22 cellular contexts compared by ENCODE assay signal in genomic region chr15:82554857-82555256, GRCh38.
"Had no signal": no experiment of that assay in that cellular context is flagged by ENCODE, and none has a peak within 500 bp of the region (broad histone marks: within the 10 kb centered on the region; RNA-seq: fewer than 3 reads in every experiment).

No MANE protein-coding gene starts in this region.

- ATAC-seq: activated CD4-positive, alpha-beta T cell treated with anti-CD3 and anti-CD28 coated beads for 36 hours; activated CD8-positive, alpha-beta memory T cell treated with anti-CD3 and anti-CD28 coated beads, Interleukin-2, amount 10 ng/mL, durations not matched to agents 7 days and 5 days; activated CD8-positive, alpha-beta T cell treated with anti-CD3 and anti-CD28 coated beads, Interleukin-2, amount 10 ng/mL, durations not matched to agents 7 days and 5 days; activated naive CD8-positive, alpha-beta T cell treated with anti-CD3 and anti-CD28 coated beads, Interleukin-2, amount 50 U/mL, for 24 hours; left lobe of liver; lower lobe of right lung; natural killer cell treated with Interleukin-12 subunit alpha and Interleukin-12 subunit beta and Interleukin-15 and Interleukin-18, amount 100 ng/mL, for 72 hours; right lobe of liver had no signal

- DNase-seq: activated CD4-positive, alpha-beta T cell treated with anti-CD3 and anti-CD28 coated beads for 36 hours; activated CD4-positive, CD25-positive, alpha-beta regulatory T cell; activated CD8-positive, alpha-beta memory T cell treated with anti-CD3 and anti-CD28 coated beads, Interleukin-2, amount 10 ng/mL, durations not matched to agents 7 days and 5 days; activated CD8-positive, alpha-beta T cell treated with anti-CD3 and anti-CD28 coated beads, Interleukin-2, amount 10 ng/mL, durations not matched to agents 7 days and 5 days; activated naive CD8-positive, alpha-beta T cell treated with anti-CD3 and anti-CD28 coated beads, Interleukin-2, amount 50 U/mL, for 24 hours; activated T-cell treated with anti-CD3 and anti-CD28 coated beads, Interleukin-2, amount 50 U/mL, for 48 hours; dermis blood vessel endothelial cell; effector CD8-positive, alpha-beta T cell; erythroblast; hippocampal formation; kidney; lower lobe of right lung; mesendoderm; posterior cingulate gyrus; right lobe of liver; stimulated activated CD4-positive, alpha-beta T cell treated with anti-CD3 and anti-CD28 coated beads, Interleukin-2, amount 100 ng/mL, for 48 hours; stimulated activated naive CD4-positive, alpha-beta T cell treated with Interleukin-2 at 50 U/mL for 16 hours; T-helper 1 cell; uterus had no signal

- H3K36me3 ChIP-seq: lower lobe of right lung, right lobe of liver, uterus had no signal

- H3K27me3 ChIP-seq: right lobe of liver, uterus had no signal

- H3K4me1 ChIP-seq: lower lobe of right lung, right lobe of liver, uterus had no signal

- H3K9me3 ChIP-seq: lower lobe of right lung, right lobe of liver, thoracic aorta, uterus had no signal

- H3K4me3 ChIP-seq: lower lobe of right lung, right lobe of liver, thoracic aorta, uterus had no signal

- H3K27ac ChIP-seq: lower lobe of right lung, right lobe of liver, thoracic aorta, uterus had no signal
